In the genomic region with DNA sequence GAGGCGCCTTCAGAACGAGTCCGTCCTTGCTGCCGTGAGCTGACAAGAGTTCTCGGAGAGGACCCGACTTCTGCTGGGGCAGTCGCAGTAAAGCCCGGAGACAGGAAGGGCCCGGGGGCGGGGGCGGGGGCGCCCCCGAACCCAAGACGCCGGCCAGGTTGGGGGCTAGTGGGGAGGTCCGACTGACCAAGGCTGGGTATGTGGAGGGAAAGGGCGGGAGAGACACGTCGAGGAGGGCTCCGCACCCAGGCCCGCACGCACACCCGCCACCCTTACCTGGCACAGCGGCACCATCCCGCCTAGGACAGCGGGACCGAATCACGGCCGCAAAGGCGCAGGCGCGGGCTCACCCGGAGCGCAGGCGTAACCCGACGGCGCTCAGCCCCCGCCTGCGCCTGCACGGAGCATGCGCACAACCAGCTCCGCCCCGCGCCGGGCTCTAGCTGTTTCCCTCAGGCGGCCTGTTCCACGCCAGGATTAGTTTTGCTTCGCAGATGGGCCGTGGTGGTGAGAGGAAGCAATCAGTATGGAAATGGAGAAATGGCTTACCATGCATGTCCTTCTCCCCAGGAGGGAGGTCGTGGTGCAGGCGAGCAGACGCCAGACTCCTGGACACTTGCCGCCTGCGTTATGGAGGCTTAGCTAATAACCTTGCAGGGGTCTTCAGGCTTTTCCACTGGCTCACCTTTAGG, we compare ENCODE assay signal across 8 cellular contexts. TPM values are rescaled to one million over a fixed set of nuclear protein-coding genes. Genes with fewer than 3 reads are reported as not detected.
DNase-seq lines count a peak whose midpoint lies in the region; ATAC-seq and TF ChIP-seq lines count a peak whose summit lies in the region.

A gene with protein sequence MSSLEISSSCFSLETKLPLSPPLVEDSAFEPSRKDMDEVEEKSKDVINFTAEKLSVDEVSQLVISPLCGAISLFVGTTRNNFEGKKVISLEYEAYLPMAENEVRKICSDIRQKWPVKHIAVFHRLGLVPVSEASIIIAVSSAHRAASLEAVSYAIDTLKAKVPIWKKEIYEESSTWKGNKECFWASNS (minus strand): TSS at position 322 of the 692 bp plus-strand sequence. CDS start 2,583 bp downstream, outside the sequence.

- peaks cover 28% of the 10 kb centered on the region for H3K4me1 Mint-ChIP-seq in activated B cell treated with CpG ODN at 0.5 μM for 24 hours

- peak within 1 kb of the TSS; percentile 34 for H3K9ac ChIP-seq in smooth muscle cell (ENCODE audit: low read depth)

- H3K79me2 ChIP-seq in smooth muscle cell (ENCODE audit: low read depth) = peaks cover 14% of the 10 kb centered on the region

- no peaks in the 10 kb centered on the region for H3K27me3 Mint-ChIP-seq in activated B cell treated with CpG ODN at 0.5 μM for 24 hours

- no peaks in the 10 kb centered on the region for H3K9me3 ChIP-seq in smooth muscle cell (replicated peaks; ENCODE audit: low read depth)

- intact Hi-C loops in activated B cell treated with CpG ODN at 0.5 μM for 24 hours (cut with micrococcal nuclease) = loop anchor here (1.0 to 10.0 kb wide), 5 partner anchors 13 to 1201 kb away; a partner anchor contains a TSS

- no peaks in the 10 kb centered on the region for H3K27me3 ChIP-seq in smooth muscle cell (ENCODE audit: low read depth)

- peaks cover 25% of the 10 kb centered on the region for H3K36me3 Mint-ChIP-seq in activated B cell treated with CpG ODN at 0.5 μM for 24 hours (ENCODE audit: low read depth)

- peak within 1 kb of the TSS; percentile 93 for H3K4me2 ChIP-seq in smooth muscle cell

- peak within 1 kb of the TSS; percentile 95 for H3K4me3 Mint-ChIP-seq in activated B cell treated with CpG ODN at 0.5 μM for 24 hours

- peak within 1 kb of the TSS; percentile 92 for H3K27ac Mint-ChIP-seq in activated B cell treated with CpG ODN at 0.5 μM for 24 hours

- no peaks in the 10 kb centered on the region for H3K36me3 ChIP-seq in smooth muscle cell (ENCODE audit: low read depth)

- peak; percentile 46 for DNase-seq in AG09309 (ENCODE audit: low read depth)
- peak; percentile 95 for DNase-seq in NCI-H345 (lab: John Stamatoyannopoulos, UW)
- DNase-seq in activated B cell treated with CpG ODN at 0.5 μM for 24 hours = peak; percentile 89
- peak; percentile 89 to 93 for DNase-seq in cardiac fibroblast (ENCODE audit: low read depth in 2 of 2)
- peak; percentile 99 for DNase-seq in iPS-NIHi7 (ENCODE audit: extremely low spot score)
- DNase-seq in smooth muscle cell (lab: John Stamatoyannopoulos, UW; ENCODE audit: unreplicated experiment) = peak; percentile 60

- no peak within 1 kb of the TSS for H3K27ac ChIP-seq in smooth muscle cell (ENCODE audit: low read depth)

- POLR2A ChIA-PET in activated B cell treated with CpG ODN at 0.5 μM for 24 hours (lab: Charles Lee) = interaction anchor here (0.6 to 1.7 kb wide), 7 partner anchors 12 to 1453 kb away, joined by 3 to 9 read pairs (median 3); no protein-coding TSS in a partner anchor

- CTCF ChIA-PET in activated B cell treated with CpG ODN at 0.5 μM for 24 hours (lab: Charles Lee) = interaction anchor here (1.0 to 1.3 kb wide), 2 partner anchors 13 to 1202 kb away, joined by 4 to 9 read pairs; no protein-coding TSS in a partner anchor

- peak within 1 kb of the TSS; percentile 91 for H2AFZ ChIP-seq in smooth muscle cell (ENCODE audit: low read depth)

- peak; percentile 97 for ATAC-seq in GM19025 (IDR thresholded peaks at IDR 0.05; ENCODE audit: low read depth, unreplicated experiment)
- ATAC-seq in HG03280 (IDR thresholded peaks at IDR 0.05; ENCODE audit: unreplicated experiment) = peak; percentile 98
- ATAC-seq in activated B cell treated with CpG ODN at 0.5 μM for 24 hours (ENCODE audit: low read depth) = peak; percentile 98

- WGBS in smooth muscle cell (ENCODE audit: low lambda C conversion rate) = 1% methylated on average over 48 of the region's 55 CpGs

- no peak for TF ChIP-seq CTCF in AG09309 (IDR thresholded peaks at IDR 0.05; ENCODE audit: control insufficient read depth, insufficient read depth, low read depth, low read length, missing control alignments)
- TF ChIP-seq CTCF in activated B cell treated with CpG ODN at 0.5 μM for 24 hours (IDR thresholded peaks at IDR 0.05) = no peak
- TF ChIP-seq CTCF in cardiac fibroblast (IDR thresholded peaks at IDR 0.05; ENCODE audit: low read depth, low read length) = no peak
- TF ChIP-seq CTCF in smooth muscle cell (IDR thresholded peaks at IDR 0.05; ENCODE audit: borderline replicate concordance, insufficient read depth, poor library complexity, severe bottlenecking) = no peak

- no peaks in the 10 kb centered on the region for H4K20me1 ChIP-seq in smooth muscle cell (ENCODE audit: low read depth)

- H3F3A ChIP-seq in smooth muscle cell (ENCODE audit: low read depth) = no peaks in the 10 kb centered on the region

- H3K4me3 ChIP-seq in AG09309 (ENCODE audit: control insufficient read depth, low read depth, low read length) (peak within 1 kb of the TSS; percentile 77), cardiac fibroblast (replicated peaks in 1 of 2; ENCODE audit: low read depth in 2 of 2, low read length in 2 of 2) (peak within 1 kb of the TSS; percentile 85 to 88), smooth muscle cell (peak within 1 kb of the TSS; percentile 75)

- peaks cover 10% of the 10 kb centered on the region for H3K4me1 ChIP-seq in smooth muscle cell (ENCODE audit: low read depth)

- H3K9me3 Mint-ChIP-seq in activated B cell treated with CpG ODN at 0.5 μM for 24 hours = no peaks in the 10 kb centered on the region

RNA-seq across cellular contexts. Expression of the gene that starts here (rescaled TPM):
- total RNA-seq in activated B cell treated with CpG ODN at 0.5 μM for 24 hours (16.8 and 17.0 TPM in 2 replicates), smooth muscle cell (56.3 and 59.0 TPM in 2 replicates)
- polyA plus RNA-seq in smooth muscle cell = 35.6 and 44.8 TPM in 2 replicates

Comparison
In these comparisons a context has a peak if more than half of its experiments do, and no peak if none do; other contexts are left out.
1. DNase-seq: peak in every context shown above with its lines; median percentile 99 in iPS-NIHi7; 95 in NCI-H345; 91 in cardiac fibroblast; 89 in activated B cell treated with CpG ODN at 0.5 μM for 24 hours; 60 in smooth muscle cell; 46 in AG09309.